Comparison of ENCODE assay signal across 10 cellular contexts in the genomic region with DNA sequence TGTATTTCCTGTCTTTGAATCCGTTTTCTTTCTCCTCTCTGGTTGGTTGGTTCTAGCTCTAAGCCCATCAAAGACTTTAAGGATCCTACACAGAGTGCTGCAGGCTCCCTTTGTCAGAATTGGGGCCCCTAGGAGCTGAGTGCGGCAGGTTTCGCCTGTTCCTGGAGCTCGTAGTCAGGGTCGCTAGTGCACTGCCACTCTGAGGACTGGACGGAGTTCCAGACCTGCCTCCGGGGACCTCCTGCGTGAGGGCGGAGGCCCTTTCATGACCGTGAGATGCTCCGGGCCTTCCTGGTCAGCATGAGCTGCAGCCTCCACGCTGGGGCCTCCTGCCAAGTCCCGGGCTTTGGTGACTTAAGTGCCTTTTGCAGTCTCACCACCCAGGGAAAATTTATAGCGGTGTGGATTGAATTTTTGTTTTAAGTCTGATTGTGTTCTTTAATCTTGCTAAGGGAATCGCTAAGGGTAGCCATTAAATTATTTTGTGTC. TPM values are rescaled to one million over a fixed set of nuclear protein-coding genes. Genes with fewer than 3 reads are reported as not detected.
DNase-seq lines count a peak whose midpoint lies in the region; ATAC-seq and TF ChIP-seq lines count a peak whose summit lies in the region.
"Had no signal": no experiment of that assay in that cellular context is flagged by ENCODE, and none has a peak within 500 bp of the region (broad histone marks: within the 10 kb centered on the region; RNA-seq: fewer than 3 reads in every experiment).

No MANE protein-coding gene starts in this region.

- H3K27me3 ChIP-seq in gastroesophageal sphincter (peaks cover 41% of the 10 kb centered on the region), psoas muscle (ENCODE audit: insufficient read depth in 3 of 3, low read length in 2 of 3) (peaks cover 0 to 39% (median 9%) of the 10 kb centered on the region in 3 donors), thyroid gland (no peaks in the 10 kb centered on the region)

- intact Hi-C loops in CD14-positive monocyte (cut with micrococcal nuclease) (no loop called here), psoas muscle (cut with DNase I) (no loop called here), thyroid gland (cut with DNase I) (no loop called here)

- TF ChIP-seq CTCF in CD14-positive monocyte (IDR thresholded peaks at IDR 0.05), result no peak
- TF ChIP-seq CTCF in WTC11 (IDR thresholded peaks at IDR 0.05), result no peak
- TF ChIP-seq CTCF in gastroesophageal sphincter (IDR thresholded peaks at IDR 0.05), result no peak
- no peak for TF ChIP-seq CTCF in psoas muscle (IDR thresholded peaks at IDR 0.05)
- TF ChIP-seq CTCF in thyroid gland (IDR thresholded peaks at IDR 0.05), result no peak
- no peak for TF ChIP-seq CTCF in GM10266 (IDR thresholded peaks at IDR 0.05; ENCODE audit: control insufficient read depth, insufficient read depth, low read depth, missing control alignments)

- DNase-seq in CD14-positive monocyte (ENCODE audit: low spot score) (no peak), WTC11 (ENCODE audit: low spot score) (no peak), psoas muscle (no peak), NCI-H510A (lab: John Stamatoyannopoulos, UW) (no peak), thyroid gland (no peak), GM10266 (ENCODE audit: extremely low spot score) (no peak), amniotic stem cell (lab: John Stamatoyannopoulos, UW) (no peak)
- DNase-seq: body of pancreas, NCI-H2081 had no signal

- 43 to 58% methylated on average over 2 to 7 of the region's 15 CpGs for WGBS in gastroesophageal sphincter (ENCODE audit: low coverage in 1 of 2), 2 donors
- WGBS in psoas muscle, 3 donors, result 51 to 59% (median 56%) methylated on average over 15 of the region's 15 CpGs
- 56 to 58% methylated on average over 14 to 15 of the region's 15 CpGs for WGBS in thyroid gland, 2 donors

- H3K27ac Mint-ChIP-seq in CD14-positive monocyte (no peak overlapping the region), WTC11 (no peak overlapping the region)

- H3K36me3 Mint-ChIP-seq in CD14-positive monocyte (peaks cover 0 to 2% of the 10 kb centered on the region in 2 donors), WTC11 (no peaks in the 10 kb centered on the region)

- ATAC-seq in WTC11, result peak; percentile 50
- peak; percentile 16 for ATAC-seq in gastroesophageal sphincter
- ATAC-seq in psoas muscle, result peak in 1 of 4 donors; percentile 10

- no peak for TF ChIP-seq POLR2A in gastroesophageal sphincter (IDR thresholded peaks at IDR 0.05)
- TF ChIP-seq POLR2A in thyroid gland (IDR thresholded peaks at IDR 0.05), result no peak

- CTCF ChIA-PET in WTC11 (lab: Charles Lee), result interaction anchor here (0.8 to 2.4 kb wide), 11 partner anchors 15 to 473 kb away, joined by 3 to 37 read pairs (median 4); a partner anchor contains a TSS

- H3K4me1 Mint-ChIP-seq in CD14-positive monocyte, result peaks cover 17% of the 10 kb centered on the region
- peaks cover 5% of the 10 kb centered on the region for H3K4me1 Mint-ChIP-seq in WTC11

- H3K36me3 ChIP-seq in gastroesophageal sphincter, result no peaks in the 10 kb centered on the region
- no peaks in the 10 kb centered on the region for H3K36me3 ChIP-seq in psoas muscle (ENCODE audit: insufficient read depth in 1 of 2, low read depth in 1 of 2)
- H3K36me3 ChIP-seq in thyroid gland, result no peaks in the 10 kb centered on the region

- H3K27ac ChIP-seq in gastroesophageal sphincter, result no peak overlapping the region
- no peak overlapping the region for H3K27ac ChIP-seq in psoas muscle
- H3K27ac ChIP-seq in thyroid gland, result no peak overlapping the region
- H3K27ac ChIP-seq: body of pancreas had no signal

- POLR2A ChIA-PET in WTC11 (lab: Charles Lee), result interaction anchor here (0.6 to 1.4 kb wide), 3 partner anchors 8 to 275 kb away, joined by 3 read pairs; a partner anchor contains a TSS

- peaks cover 0 to 14% (median 8%) of the 10 kb centered on the region in 3 donors for H3K4me1 ChIP-seq in gastroesophageal sphincter
- H3K4me1 ChIP-seq in psoas muscle, result peaks cover 4% of the 10 kb centered on the region
- H3K4me1 ChIP-seq in thyroid gland, result peaks cover 4 to 14% of the 10 kb centered on the region in 2 donors

- H3K4me3 Mint-ChIP-seq in CD14-positive monocyte (peak overlapping the region; percentile 70 to 85), WTC11 (peak overlapping the region; percentile 84)

- H3K9me3 ChIP-seq in gastroesophageal sphincter (no peaks in the 10 kb centered on the region), psoas muscle (no peaks in the 10 kb centered on the region), thyroid gland (no peaks in the 10 kb centered on the region)
- H3K9me3 ChIP-seq: body of pancreas had no signal

- H3K27me3 Mint-ChIP-seq in CD14-positive monocyte (ENCODE audit: low read depth in 3 of 3) (peaks cover 64 to 86% (median 80%) of the 10 kb centered on the region in 3 donors), WTC11 (ENCODE audit: low read depth) (peaks cover 37% of the 10 kb centered on the region)

- no peak for TF ChIP-seq EP300 in gastroesophageal sphincter (IDR thresholded peaks at IDR 0.05)

- H3K9me3 Mint-ChIP-seq in CD14-positive monocyte, result peaks cover 0 to 11% (median 7%) of the 10 kb centered on the region in 7 donors
- H3K9me3 Mint-ChIP-seq in WTC11, result no peaks in the 10 kb centered on the region

- peak overlapping the region; percentile 27 to 54 for H3K4me3 ChIP-seq in gastroesophageal sphincter
- H3K4me3 ChIP-seq in psoas muscle, result peak overlapping the region; percentile 59
- no peak overlapping the region for H3K4me3 ChIP-seq in thyroid gland (replicated peaks in 1 of 3)
- H3K4me3 ChIP-seq: body of pancreas had no signal

TF ChIP-seq in WTC11, 78 proteins besides CTCF, POLR2A, EP300 and RAD21:
- TF ChIP-seq, protein P1, sequence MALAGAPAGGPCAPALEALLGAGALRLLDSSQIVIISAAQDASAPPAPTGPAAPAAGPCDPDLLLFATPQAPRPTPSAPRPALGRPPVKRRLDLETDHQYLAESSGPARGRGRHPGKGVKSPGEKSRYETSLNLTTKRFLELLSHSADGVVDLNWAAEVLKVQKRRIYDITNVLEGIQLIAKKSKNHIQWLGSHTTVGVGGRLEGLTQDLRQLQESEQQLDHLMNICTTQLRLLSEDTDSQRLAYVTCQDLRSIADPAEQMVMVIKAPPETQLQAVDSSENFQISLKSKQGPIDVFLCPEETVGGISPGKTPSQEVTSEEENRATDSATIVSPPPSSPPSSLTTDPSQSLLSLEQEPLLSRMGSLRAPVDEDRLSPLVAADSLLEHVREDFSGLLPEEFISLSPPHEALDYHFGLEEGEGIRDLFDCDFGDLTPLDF (CRISPR knock-in tag; IDR thresholded peaks at IDR 0.05), result no peak
- peak; percentile 35; the same call in 1 of the 2 replicates for TF ChIP-seq ZNF121 (CRISPR knock-in tag; IDR thresholded peaks at IDR 0.05)
TF ChIP-seq in WTC11: peak in this region for 1.

RNA-seq across cellular contexts. Expression of a gene that starts 33.7 kb away (rescaled TPM):
- polyA plus RNA-seq in CD14-positive monocyte, result not detected
- not detected in 3 replicates for total RNA-seq in WTC11 (2021)
- not detected for total RNA-seq in gastroesophageal sphincter
- 100 to 1,000 TPM in 3 of 4 donors, 10 to 100 TPM in 1; 51.0 to 278 (median 147) TPM for total RNA-seq in psoas muscle
- polyA plus RNA-seq in psoas muscle, result 100 to 1,000 TPM in 1 of 3 donors, 10 to 100 TPM in 2; 31.7 to 123 (median 54.0) TPM
- total RNA-seq in thyroid gland, result not detected
- total RNA-seq: body of pancreas had no signal

Comparison
In these comparisons a context has a peak if more than half of its experiments do, and no peak if none do; other contexts are left out.
1. H3K4me3 ChIP-seq: peak in gastroesophageal sphincter (2 of 2) and psoas muscle (single experiment); none in thyroid gland (0 of 3).
2. RNA of a gene that starts 33.7 kb away (total RNA-seq): 51.0 to 278 TPM in psoas muscle; not detected in WTC11, not detected in gastroesophageal sphincter and not detected in thyroid gland; every median in the first group is over 10 times any median in the second.